Comparison of ENCODE assay signal across 16 cellular contexts in the genomic region with DNA sequence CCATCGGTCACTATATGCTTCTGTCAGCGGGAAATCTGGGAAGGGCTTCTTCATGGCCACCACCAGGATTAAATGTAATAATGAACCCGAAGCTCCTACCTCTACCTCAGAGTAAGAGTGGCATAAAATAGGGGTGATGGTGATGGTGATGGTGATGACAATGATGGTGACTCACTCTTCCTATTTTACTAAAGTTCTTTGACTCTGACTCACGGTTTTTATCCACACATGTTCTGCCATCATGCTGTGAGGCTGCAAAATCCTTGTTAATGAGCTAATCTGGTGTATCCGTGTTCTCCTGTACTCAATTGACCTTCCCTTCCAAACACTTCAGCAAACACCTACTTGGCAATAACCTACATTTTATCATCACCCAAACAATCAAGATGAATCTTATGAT. TPM values are rescaled to one million over a fixed set of nuclear protein-coding genes. Genes with fewer than 3 reads are reported as not detected.
A peak's percentile ranks its signal among the peaks of the same experiment; 100 is the strongest.
DNase-seq lines count a peak whose midpoint lies in the region; ATAC-seq, FAIRE-seq and TF ChIP-seq lines count a peak whose summit lies in the region.
"Had no signal": no experiment of that assay in that cellular context is flagged by ENCODE, and none has a peak within 500 bp of the region (broad histone marks: within the 10 kb centered on the region; RNA-seq: fewer than 3 reads in every experiment).

No MANE protein-coding gene starts in this region.

- H3K4me2 ChIP-seq in PC-3 (ENCODE audit: low read length) = peak overlapping the region; percentile 21; the same call in 1 of the 2 replicates

- H2AFZ ChIP-seq in PC-3 (ENCODE audit: low read length) = no peak overlapping the region

- H3K27ac Mint-ChIP-seq in activated naive CD8-positive, alpha-beta T cell treated with anti-CD3 and anti-CD28 coated beads, Interleukin-2, amount 50 U/mL, for 24 hours = no peak overlapping the region
- no peak overlapping the region for H3K27ac Mint-ChIP-seq in activated naive CD8-positive, alpha-beta T cell treated with anti-CD3 and anti-CD28 coated beads for 36 hours

- peaks cover 38% of the 10 kb centered on the region for H3K4me1 ChIP-seq in PC-3 (ENCODE audit: insufficient read depth, low read length)
- peaks cover 0 to 3% (median 0%) of the 10 kb centered on the region in 4 donors for H3K4me1 ChIP-seq in transverse colon
- H3K4me1 ChIP-seq: BE2C had no signal

- H3F3A ChIP-seq in PC-3 (ENCODE audit: low read length, unreplicated experiment) = peaks cover 6% of the 10 kb centered on the region

- no peak overlapping the region for H3K4me3 Mint-ChIP-seq in activated naive CD8-positive, alpha-beta T cell treated with anti-CD3 and anti-CD28 coated beads, Interleukin-2, amount 50 U/mL, for 24 hours
- no peak overlapping the region for H3K4me3 Mint-ChIP-seq in activated naive CD8-positive, alpha-beta T cell treated with anti-CD3 and anti-CD28 coated beads for 36 hours

- no peaks in the 10 kb centered on the region for H3K9me3 ChIP-seq in PC-3 (ENCODE audit: low read length)
- H3K9me3 ChIP-seq in transverse colon = peaks cover 5 to 6% of the 10 kb centered on the region in 2 donors
- H3K9me3 ChIP-seq: BE2C had no signal

- no peak for TF ChIP-seq POLR2A in transverse colon (IDR thresholded peaks at IDR 0.05)

- no peak for DNase-seq in activated naive CD8-positive, alpha-beta T cell treated with anti-CD3 and anti-CD28 coated beads, Interleukin-2, amount 50 U/mL, for 24 hours
- DNase-seq in activated naive CD8-positive, alpha-beta T cell treated with anti-CD3 and anti-CD28 coated beads for 36 hours = no peak
- DNase-seq in PC-3 (peak; percentile 71), urothelium cell line (ENCODE audit: low spot score) (peak; percentile 46), DMS153 (lab: John Stamatoyannopoulos, UW) (no peak), transverse colon (no peak)
- no peak for DNase-seq in stimulated activated CD8-positive, alpha-beta memory T cell treated with anti-CD3 and anti-CD28 coated beads, Interleukin-4, amount 100 ng/mL, for 48 hours
- DNase-seq: activated naive CD4-positive, alpha-beta T cell treated with anti-CD3 and anti-CD28 coated beads, Interleukin-2, amount 50 U/mL, for 16 hours; BE2C; DND-41; KBM-7; NCI-H1694; SIG-M5; stimulated activated CD4-positive, alpha-beta T cell treated with anti-CD3 and anti-CD28 coated beads, Interleukin-15, amount 100 ng/mL, for 24 hours; trophoblast cell had no signal

- H3K9ac ChIP-seq in PC-3 (ENCODE audit: low read length) = no peak overlapping the region

- POLR2A ChIA-PET in PC-3 (lab: Charles Lee; ENCODE audit: unreplicated experiment) = no interaction called here

- TF ChIP-seq CTCF in PC-3 (conservative IDR thresholded peaks at IDR 0.05; ENCODE audit: low read depth, low read length) = no peak
- TF ChIP-seq CTCF in transverse colon (IDR thresholded peaks at IDR 0.05) = no peak

- H4K20me1 ChIP-seq in PC-3 (ENCODE audit: low read length) = no peaks in the 10 kb centered on the region

- H3K4me3 ChIP-seq in PC-3 (ENCODE audit: low read length) = no peak overlapping the region
- H3K4me3 ChIP-seq in transverse colon = no peak overlapping the region

- in situ Hi-C loops in transverse colon (cut with MboI; ENCODE audit: low pct_ligation_motif_present in 1 of 4, low pct_unique_long_range_greater_than_20kb in 1 of 4, low sequenced_read_pairs in 3 of 4) = loop anchor here in 1 of 4 donors (25.0 kb wide), 1 partner anchor 1065 kb away; no protein-coding TSS in a partner anchor

- peaks cover 4% of the 10 kb centered on the region for H3K36me3 Mint-ChIP-seq in activated naive CD8-positive, alpha-beta T cell treated with anti-CD3 and anti-CD28 coated beads, Interleukin-2, amount 50 U/mL, for 24 hours (ENCODE audit: low read depth)
- H3K36me3 Mint-ChIP-seq in activated naive CD8-positive, alpha-beta T cell treated with anti-CD3 and anti-CD28 coated beads for 36 hours = peaks cover 16% of the 10 kb centered on the region

- H3K9me3 Mint-ChIP-seq in activated naive CD8-positive, alpha-beta T cell treated with anti-CD3 and anti-CD28 coated beads, Interleukin-2, amount 50 U/mL, for 24 hours = peaks cover 8% of the 10 kb centered on the region
- H3K9me3 Mint-ChIP-seq in activated naive CD8-positive, alpha-beta T cell treated with anti-CD3 and anti-CD28 coated beads for 36 hours = peaks cover 10% of the 10 kb centered on the region

- peaks cover 19% of the 10 kb centered on the region for H3K4me1 Mint-ChIP-seq in activated naive CD8-positive, alpha-beta T cell treated with anti-CD3 and anti-CD28 coated beads, Interleukin-2, amount 50 U/mL, for 24 hours
- H3K4me1 Mint-ChIP-seq in activated naive CD8-positive, alpha-beta T cell treated with anti-CD3 and anti-CD28 coated beads for 36 hours = peaks cover 10% of the 10 kb centered on the region

- BruUV-seq in PC-3 (replicated peaks; lab: Mats Ljungman, UMichigan) = no TSS peak

- H3K27me3 ChIP-seq in PC-3 (ENCODE audit: low read length) (no peaks in the 10 kb centered on the region), transverse colon (no peaks in the 10 kb centered on the region)

- CTCF ChIA-PET in PC-3 (lab: Charles Lee) = interaction anchor here (1.0 kb wide), 1 partner anchor 79 kb away, joined by 3 read pairs; no protein-coding TSS in a partner anchor

- peak; percentile 9 for FAIRE-seq in urothelium cell line (lab: Jason Lieb, UNC)

- no peak for TF ChIP-seq EP300 in transverse colon (IDR thresholded peaks at IDR 0.05; ENCODE audit: low read depth)

- no peaks in the 10 kb centered on the region for H3K27me3 Mint-ChIP-seq in activated naive CD8-positive, alpha-beta T cell treated with anti-CD3 and anti-CD28 coated beads, Interleukin-2, amount 50 U/mL, for 24 hours
- H3K27me3 Mint-ChIP-seq in activated naive CD8-positive, alpha-beta T cell treated with anti-CD3 and anti-CD28 coated beads for 36 hours = no peaks in the 10 kb centered on the region

- H3K36me3 ChIP-seq in PC-3 (ENCODE audit: low read depth, low read length) (no peaks in the 10 kb centered on the region), transverse colon (no peaks in the 10 kb centered on the region)
- H3K36me3 ChIP-seq: BE2C had no signal

- intact Hi-C loops in PC-3 (cut with micrococcal nuclease) = no loop called here
- intact Hi-C loops in transverse colon (cut with DNase I; ENCODE audit: low total_unique reads) = no loop called here

- H3K9me2 ChIP-seq in PC-3 (replicated peaks; ENCODE audit: low read length) = no peaks in the 10 kb centered on the region

- 80 to 86% methylated on average over 4 to 5 of the region's 5 CpGs for WGBS in transverse colon (ENCODE audit: low coverage in 1 of 2), 2 donors

- no peak overlapping the region for H3K27ac ChIP-seq in PC-3 (ENCODE audit: low read length)
- H3K27ac ChIP-seq in transverse colon = no peak overlapping the region

- H3K79me2 ChIP-seq in PC-3 (ENCODE audit: low read length) = no peaks in the 10 kb centered on the region

- ATAC-seq in activated naive CD8-positive, alpha-beta T cell treated with anti-CD3 and anti-CD28 coated beads, Interleukin-2, amount 50 U/mL, for 24 hours = peak; percentile 82
- ATAC-seq in PC-3 (peak; percentile 83), esophagus mucosa (peak; percentile 29)

RNA-seq across cellular contexts. Expression of a gene that starts 18.3 kb away (rescaled TPM):
- total RNA-seq in activated naive CD8-positive, alpha-beta T cell treated with anti-CD3 and anti-CD28 coated beads for 36 hours = 100 to 1,000 TPM; 203 to 205 TPM
- total RNA-seq in PC-3 (2014; rRNA removed) (35.3 and 36.0 TPM in 2 replicates), esophagus mucosa (70.2 TPM), transverse colon (100 to 1,000 TPM; 102 to 260 (median 150) TPM)

Comparison
In these comparisons a context has a peak if more than half of its experiments do, and no peak if none do; other contexts are left out.
1. ATAC-seq: peak in every context shown above with its lines; median percentile 83 in PC-3; 82 in activated naive CD8-positive, alpha-beta T cell treated with anti-CD3 and anti-CD28 coated beads, Interleukin-2, amount 50 U/mL, for 24 hours; 29 in esophagus mucosa.
2. DNase-seq: peak in PC-3 (single experiment) and urothelium cell line (single experiment); none in activated naive CD8-positive, alpha-beta T cell treated with anti-CD3 and anti-CD28 coated beads, Interleukin-2, amount 50 U/mL, for 24 hours (single experiment), activated naive CD8-positive, alpha-beta T cell treated with anti-CD3 and anti-CD28 coated beads for 36 hours (single experiment), stimulated activated CD8-positive, alpha-beta memory T cell treated with anti-CD3 and anti-CD28 coated beads, Interleukin-4, amount 100 ng/mL, for 48 hours (single experiment), DMS153 (single experiment) and transverse colon (single experiment).